Comparison of ENCODE assay signal across 1 cellular context in the genomic region with DNA sequence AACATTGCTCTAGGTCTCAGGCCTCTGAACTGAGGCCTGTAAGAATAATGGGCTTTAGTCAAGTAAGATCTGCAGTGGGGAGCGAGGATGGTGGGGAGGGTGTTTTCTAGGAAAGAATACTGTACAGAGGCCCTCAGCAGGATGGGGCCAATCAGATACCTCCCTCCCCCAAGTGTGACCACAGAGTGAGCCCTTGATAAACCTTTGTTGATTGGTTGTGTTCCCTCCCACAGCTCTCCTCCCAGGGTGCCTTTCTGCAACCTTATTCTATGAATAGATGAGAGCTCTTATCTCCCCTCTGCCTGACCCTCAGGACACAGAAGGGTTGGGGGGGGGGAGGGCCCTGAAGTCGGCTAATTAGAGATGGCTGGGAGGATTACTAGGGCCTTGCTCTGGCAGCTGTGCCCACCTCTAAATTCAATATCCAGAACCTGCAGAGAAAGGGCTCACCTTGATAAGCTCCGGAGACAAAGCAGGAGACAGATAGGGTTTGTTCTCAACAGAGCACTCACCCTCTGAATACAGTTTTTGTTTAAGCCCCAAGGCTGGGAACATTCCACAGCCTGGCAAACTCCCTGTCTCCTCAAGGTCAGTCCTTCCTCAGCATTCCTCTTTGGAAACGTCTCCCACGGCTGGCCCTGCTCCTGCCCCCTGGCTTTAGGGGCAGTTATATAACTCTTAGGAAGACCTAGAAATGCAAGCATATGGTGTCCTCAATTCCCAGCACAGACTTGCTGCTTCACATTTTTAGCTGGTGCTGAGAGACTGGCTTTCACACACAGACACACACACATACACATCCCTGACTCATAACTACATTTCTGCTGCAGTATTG.
TF ChIP-seq lines count a peak whose summit lies in the region.

No MANE protein-coding gene starts in this region.

TF ChIP-seq in K562, 482 proteins besides CTCF, POLR2A, EP300 and RAD21 (continued from another document and continues in another):
- TF ChIP-seq CBX8 (IDR thresholded peaks at IDR 0.05; ENCODE audit: borderline replicate concordance, extremely low read depth, low read depth, low read length, poor library complexity, severe bottlenecking) (no peak), KLF6 (CRISPR knock-in tag; IDR thresholded peaks at IDR 0.05; ENCODE audit: borderline replicate concordance) (no peak), NEUROD1 (IDR thresholded peaks at IDR 0.05; ENCODE audit: borderline replicate concordance, low read depth, low read length, partially characterized antibody) (peak; percentile 79), ZNF584 (CRISPR knock-in tag; IDR thresholded peaks at IDR 0.05; ENCODE audit: low read depth) (no peak), C11orf30 (IDR thresholded peaks at IDR 0.05; ENCODE audit: low read depth) (no peak), WHSC1 (IDR thresholded peaks at IDR 0.05; ENCODE audit: low read length) (no peak), ELF2 (CRISPR knock-in tag; IDR thresholded peaks at IDR 0.05) (no peak), FOXA3 (CRISPR knock-in tag; conservative IDR thresholded peaks at IDR 0.05 in 1 of 2, IDR thresholded peaks at IDR 0.05 in 1 of 2) (no peak), GTF2F1 (IDR thresholded peaks at IDR 0.05; ENCODE audit: low read depth, low read length) (no peak), ZKSCAN3 (CRISPR knock-in tag; IDR thresholded peaks at IDR 0.05) (no peak), CHD2 (IDR thresholded peaks at IDR 0.05; ENCODE audit: low read depth, low read length) (peak; percentile 48; the same call in 1 of the 2 replicates), NFIX (CRISPR knock-in tag; IDR thresholded peaks at IDR 0.05; ENCODE audit: low read depth) (no peak), ZBTB8A (IDR thresholded peaks at IDR 0.05; ENCODE audit: partially characterized antibody) (no peak), RB1 (IDR thresholded peaks at IDR 0.05; ENCODE audit: low read depth) (no peak), TEAD2 (tag; IDR thresholded peaks at IDR 0.05) (no peak), RFX7 (CRISPR knock-in tag; IDR thresholded peaks at IDR 0.05) (no peak), ZNF311 (CRISPR knock-in tag; IDR thresholded peaks at IDR 0.05) (no peak), ZNF277 (CRISPR knock-in tag; IDR thresholded peaks at IDR 0.05; ENCODE audit: borderline replicate concordance) (no peak), CBX3 (IDR thresholded peaks at IDR 0.05; ENCODE audit: borderline replicate concordance in 1 of 2, low read length in 2 of 2) (peak in 1 of 2 experiments; percentile 50; a peak in 2 of 3 replicates), RNF2 (IDR thresholded peaks at IDR 0.05) (peak; percentile 98), BMI1 (IDR thresholded peaks at IDR 0.05; ENCODE audit: low read length) (no peak), PHTF2 (CRISPR knock-in tag; IDR thresholded peaks at IDR 0.05) (no peak), CEBPB (tag; IDR thresholded peaks at IDR 0.05) (no peak), ETV5 (CRISPR knock-in tag; IDR thresholded peaks at IDR 0.05; ENCODE audit: low read depth) (no peak), PHB2 (IDR thresholded peaks at IDR 0.05; ENCODE audit: low read depth) (no peak), CXXC5 (CRISPR knock-in tag; IDR thresholded peaks at IDR 0.05) (peak; percentile 62), STAT5A (IDR thresholded peaks at IDR 0.05; ENCODE audit: borderline replicate concordance, low read length) (peak; percentile 97), CBX2 (IDR thresholded peaks at IDR 0.05; ENCODE audit: insufficient read depth, low read length, poor library complexity, severe bottlenecking) (no peak), MGA (IDR thresholded peaks at IDR 0.05) (no peak), RFX1 (IDR thresholded peaks at IDR 0.05) (no peak), NCOA4 (IDR thresholded peaks at IDR 0.05; ENCODE audit: partially characterized antibody) (no peak), RBM22 (IDR thresholded peaks at IDR 0.05; ENCODE audit: low read depth, low read length, poor library complexity, severe bottlenecking) (no peak), L3MBTL2 (IDR thresholded peaks at IDR 0.05) (peak; percentile 60; the same call in 1 of the 2 replicates)
- TF ChIP-seq, protein P1, sequence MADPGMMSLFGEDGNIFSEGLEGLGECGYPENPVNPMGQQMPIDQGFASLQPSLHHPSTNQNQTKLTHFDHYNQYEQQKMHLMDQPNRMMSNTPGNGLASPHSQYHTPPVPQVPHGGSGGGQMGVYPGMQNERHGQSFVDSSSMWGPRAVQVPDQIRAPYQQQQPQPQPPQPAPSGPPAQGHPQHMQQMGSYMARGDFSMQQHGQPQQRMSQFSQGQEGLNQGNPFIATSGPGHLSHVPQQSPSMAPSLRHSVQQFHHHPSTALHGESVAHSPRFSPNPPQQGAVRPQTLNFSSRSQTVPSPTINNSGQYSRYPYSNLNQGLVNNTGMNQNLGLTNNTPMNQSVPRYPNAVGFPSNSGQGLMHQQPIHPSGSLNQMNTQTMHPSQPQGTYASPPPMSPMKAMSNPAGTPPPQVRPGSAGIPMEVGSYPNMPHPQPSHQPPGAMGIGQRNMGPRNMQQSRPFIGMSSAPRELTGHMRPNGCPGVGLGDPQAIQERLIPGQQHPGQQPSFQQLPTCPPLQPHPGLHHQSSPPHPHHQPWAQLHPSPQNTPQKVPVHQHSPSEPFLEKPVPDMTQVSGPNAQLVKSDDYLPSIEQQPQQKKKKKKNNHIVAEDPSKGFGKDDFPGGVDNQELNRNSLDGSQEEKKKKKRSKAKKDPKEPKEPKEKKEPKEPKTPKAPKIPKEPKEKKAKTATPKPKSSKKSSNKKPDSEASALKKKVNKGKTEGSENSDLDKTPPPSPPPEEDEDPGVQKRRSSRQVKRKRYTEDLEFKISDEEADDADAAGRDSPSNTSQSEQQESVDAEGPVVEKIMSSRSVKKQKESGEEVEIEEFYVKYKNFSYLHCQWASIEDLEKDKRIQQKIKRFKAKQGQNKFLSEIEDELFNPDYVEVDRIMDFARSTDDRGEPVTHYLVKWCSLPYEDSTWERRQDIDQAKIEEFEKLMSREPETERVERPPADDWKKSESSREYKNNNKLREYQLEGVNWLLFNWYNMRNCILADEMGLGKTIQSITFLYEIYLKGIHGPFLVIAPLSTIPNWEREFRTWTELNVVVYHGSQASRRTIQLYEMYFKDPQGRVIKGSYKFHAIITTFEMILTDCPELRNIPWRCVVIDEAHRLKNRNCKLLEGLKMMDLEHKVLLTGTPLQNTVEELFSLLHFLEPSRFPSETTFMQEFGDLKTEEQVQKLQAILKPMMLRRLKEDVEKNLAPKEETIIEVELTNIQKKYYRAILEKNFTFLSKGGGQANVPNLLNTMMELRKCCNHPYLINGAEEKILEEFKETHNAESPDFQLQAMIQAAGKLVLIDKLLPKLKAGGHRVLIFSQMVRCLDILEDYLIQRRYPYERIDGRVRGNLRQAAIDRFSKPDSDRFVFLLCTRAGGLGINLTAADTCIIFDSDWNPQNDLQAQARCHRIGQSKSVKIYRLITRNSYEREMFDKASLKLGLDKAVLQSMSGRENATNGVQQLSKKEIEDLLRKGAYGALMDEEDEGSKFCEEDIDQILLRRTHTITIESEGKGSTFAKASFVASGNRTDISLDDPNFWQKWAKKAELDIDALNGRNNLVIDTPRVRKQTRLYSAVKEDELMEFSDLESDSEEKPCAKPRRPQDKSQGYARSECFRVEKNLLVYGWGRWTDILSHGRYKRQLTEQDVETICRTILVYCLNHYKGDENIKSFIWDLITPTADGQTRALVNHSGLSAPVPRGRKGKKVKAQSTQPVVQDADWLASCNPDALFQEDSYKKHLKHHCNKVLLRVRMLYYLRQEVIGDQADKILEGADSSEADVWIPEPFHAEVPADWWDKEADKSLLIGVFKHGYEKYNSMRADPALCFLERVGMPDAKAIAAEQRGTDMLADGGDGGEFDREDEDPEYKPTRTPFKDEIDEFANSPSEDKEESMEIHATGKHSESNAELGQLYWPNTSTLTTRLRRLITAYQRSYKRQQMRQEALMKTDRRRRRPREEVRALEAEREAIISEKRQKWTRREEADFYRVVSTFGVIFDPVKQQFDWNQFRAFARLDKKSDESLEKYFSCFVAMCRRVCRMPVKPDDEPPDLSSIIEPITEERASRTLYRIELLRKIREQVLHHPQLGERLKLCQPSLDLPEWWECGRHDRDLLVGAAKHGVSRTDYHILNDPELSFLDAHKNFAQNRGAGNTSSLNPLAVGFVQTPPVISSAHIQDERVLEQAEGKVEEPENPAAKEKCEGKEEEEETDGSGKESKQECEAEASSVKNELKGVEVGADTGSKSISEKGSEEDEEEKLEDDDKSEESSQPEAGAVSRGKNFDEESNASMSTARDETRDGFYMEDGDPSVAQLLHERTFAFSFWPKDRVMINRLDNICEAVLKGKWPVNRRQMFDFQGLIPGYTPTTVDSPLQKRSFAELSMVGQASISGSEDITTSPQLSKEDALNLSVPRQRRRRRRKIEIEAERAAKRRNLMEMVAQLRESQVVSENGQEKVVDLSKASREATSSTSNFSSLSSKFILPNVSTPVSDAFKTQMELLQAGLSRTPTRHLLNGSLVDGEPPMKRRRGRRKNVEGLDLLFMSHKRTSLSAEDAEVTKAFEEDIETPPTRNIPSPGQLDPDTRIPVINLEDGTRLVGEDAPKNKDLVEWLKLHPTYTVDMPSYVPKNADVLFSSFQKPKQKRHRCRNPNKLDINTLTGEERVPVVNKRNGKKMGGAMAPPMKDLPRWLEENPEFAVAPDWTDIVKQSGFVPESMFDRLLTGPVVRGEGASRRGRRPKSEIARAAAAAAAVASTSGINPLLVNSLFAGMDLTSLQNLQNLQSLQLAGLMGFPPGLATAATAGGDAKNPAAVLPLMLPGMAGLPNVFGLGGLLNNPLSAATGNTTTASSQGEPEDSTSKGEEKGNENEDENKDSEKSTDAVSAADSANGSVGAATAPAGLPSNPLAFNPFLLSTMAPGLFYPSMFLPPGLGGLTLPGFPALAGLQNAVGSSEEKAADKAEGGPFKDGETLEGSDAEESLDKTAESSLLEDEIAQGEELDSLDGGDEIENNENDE (IDR thresholded peaks at IDR 0.05; ENCODE audit: low read depth, low read length), result no peak
